In genomic region chr12:27965966-27966365, GRCh38 we compare ENCODE assay signal across 15 cellular contexts. TPM values are rescaled to one million over a fixed set of nuclear protein-coding genes. Genes with fewer than 3 reads are reported as not detected.
A peak's percentile ranks its signal among the peaks of the same experiment; 100 is the strongest.
DNase-seq lines count a peak whose midpoint lies in the region; ATAC-seq, FAIRE-seq and TF ChIP-seq lines count a peak whose summit lies in the region.
"Had no signal": no experiment of that assay in that cellular context is flagged by ENCODE, and none has a peak within 500 bp of the region (broad histone marks: within the 10 kb centered on the region; RNA-seq: fewer than 3 reads in every experiment).

No MANE protein-coding gene starts in this region.

- H3K4me1 ChIP-seq in GM23248 (ENCODE audit: insufficient read depth) (peaks cover 41% of the 10 kb centered on the region), PC-3 (ENCODE audit: insufficient read depth, low read length) (peaks cover 53% of the 10 kb centered on the region), endothelial cell of umbilical vein (ENCODE audit: control insufficient read depth, extremely low read depth, insufficient read depth, low read length) (peaks cover 50% of the 10 kb centered on the region), testis (peaks cover 17% of the 10 kb centered on the region)

- no peaks in the 10 kb centered on the region for H3K9me2 ChIP-seq in GM23248 (ENCODE audit: insufficient read depth)
- no peaks in the 10 kb centered on the region for H3K9me2 ChIP-seq in PC-3 (replicated peaks; ENCODE audit: low read length)

- dilution Hi-C loops in endothelial cell of umbilical vein (cut with MboI; ENCODE audit: extremely low pct_ligation_motif_present, low sequenced_read_pairs) = no loop called here

- H3F3A ChIP-seq in GM23248 (ENCODE audit: insufficient read depth) = peaks cover 43% of the 10 kb centered on the region
- peaks cover 28% of the 10 kb centered on the region for H3F3A ChIP-seq in PC-3 (ENCODE audit: low read length, unreplicated experiment)

- DNase-seq in GM23248 (peak; percentile 83), PC-3 (peak; percentile 98), endothelial cell of umbilical vein (ENCODE audit: low read depth, low spot score) (peak; percentile 50), retinal pigment epithelial cell (ENCODE audit: low read depth) (peak; percentile 39), COR-L47 (lab: John Stamatoyannopoulos, UW) (no peak), testis (no peak), SHP77 (lab: John Stamatoyannopoulos, UW) (no peak)
- DNase-seq: activated CD4-positive, alpha-beta T cell treated with anti-CD3 and anti-CD28 coated beads for 1 hour; activated CD8-positive, alpha-beta memory T cell treated with anti-CD3 and anti-CD28 coated beads, Interleukin-2, amount 50 U/mL, for 48 hours; CD4-positive, alpha-beta memory T cell; left ventricle myocardium inferior; naive B cell; NCI-H1092; psoas muscle; T-helper 1 cell had no signal

- H3K36me3 ChIP-seq in GM23248 (ENCODE audit: low read depth) (0 out of 2 replicates have a peak, but pooled peaks cover 3% of the 10 kb centered on the region), PC-3 (ENCODE audit: low read depth, low read length) (peaks cover 51% of the 10 kb centered on the region), endothelial cell of umbilical vein (ENCODE audit: control insufficient read depth in 2 of 2, extremely low read depth in 1 of 2, insufficient read depth in 2 of 2, low read length in 2 of 2) (no peaks in the 10 kb centered on the region), testis (ENCODE audit: low read depth, missing control alignments) (no peaks in the 10 kb centered on the region)
- H3K36me3 ChIP-seq: left ventricle myocardium inferior had no signal

- H2AFZ ChIP-seq in GM23248 (no peak overlapping the region), PC-3 (ENCODE audit: low read length) (no peak overlapping the region), endothelial cell of umbilical vein (ENCODE audit: low read depth, low read length) (no peak overlapping the region)

- in situ Hi-C loops in GM23248 (cut with MboI) = no loop called here

- intact Hi-C loops in PC-3 (cut with micrococcal nuclease) = loop anchor here (2.0 to 10.0 kb wide), 4 partner anchors 226 to 793 kb away; partner anchors contain the start of gene CCDC91
- intact Hi-C loops in endothelial cell of umbilical vein (cut with micrococcal nuclease) = loop anchor here (2.0 to 5.0 kb wide), 4 partner anchors 123 to 806 kb away; partner anchors contain the start of gene CCDC91
- intact Hi-C loops in testis (cut with DNase I; ENCODE audit: low total_unique reads) = no loop called here

- H3K9ac ChIP-seq in GM23248 = peak overlapping the region; percentile 49
- H3K9ac ChIP-seq in PC-3 (ENCODE audit: low read length) = peak overlapping the region; percentile 85
- peak overlapping the region; percentile 34 for H3K9ac ChIP-seq in endothelial cell of umbilical vein (replicated peaks; ENCODE audit: extremely low read depth, insufficient read depth, low read length)

- FAIRE-seq in endothelial cell of umbilical vein (lab: Jason Lieb, UNC) = no peak

- POLR2A ChIA-PET in PC-3 (lab: Charles Lee; ENCODE audit: unreplicated experiment) = no interaction called here
- POLR2A ChIA-PET in endothelial cell of umbilical vein (lab: Charles Lee) = interaction anchor here (0.9 kb wide), 1 partner anchor 9 kb away, joined by 3 read pairs; no protein-coding TSS in a partner anchor

- no peaks in the 10 kb centered on the region; the same call in 1 of the 2 replicates for H4K20me1 ChIP-seq in GM23248 (ENCODE audit: insufficient read depth)
- peaks cover 25% of the 10 kb centered on the region for H4K20me1 ChIP-seq in PC-3 (ENCODE audit: low read length)
- H4K20me1 ChIP-seq in endothelial cell of umbilical vein (replicated peaks; ENCODE audit: control insufficient read depth, extremely low read depth, insufficient read depth, low read length) = no peaks in the 10 kb centered on the region

- TF ChIP-seq POLR2A in endothelial cell of umbilical vein (IDR thresholded peaks at IDR 0.05; ENCODE audit: low read depth, low read length) = no peak
- no peak for TF ChIP-seq POLR2A in testis (IDR thresholded peaks at IDR 0.05)

- CTCF ChIA-PET in PC-3 (lab: Charles Lee) (interaction anchor here (0.6 to 1.3 kb wide), 3 partner anchors 127 to 1058 kb away, joined by 3 read pairs; no protein-coding TSS in a partner anchor), endothelial cell of umbilical vein (lab: Charles Lee) (interaction anchor here (1.0 to 1.5 kb wide), 6 partner anchors 9 to 906 kb away, joined by 3 to 7 read pairs (median 4); no protein-coding TSS in a partner anchor)

- peak overlapping the region; percentile 81 for H3K27ac ChIP-seq in GM23248
- peak overlapping the region; percentile 76 for H3K27ac ChIP-seq in PC-3 (ENCODE audit: low read length)
- H3K27ac ChIP-seq in endothelial cell of umbilical vein (ENCODE audit: insufficient read depth, low read depth, low read length) = peak overlapping the region; percentile 79
- H3K27ac ChIP-seq in testis = no peak overlapping the region
- H3K27ac ChIP-seq: left ventricle myocardium inferior, psoas muscle had no signal

- WGBS in GM23248 (ENCODE audit: low coverage in 1 of 2, low lambda C conversion rate in 2 of 2, missing lambda C conversion rate in 2 of 2), 2 experiments = 34 to 41% methylated on average over 2 of the region's 2 CpGs
- 89 to 94% methylated on average over 2 of the region's 2 CpGs for WGBS in testis, 2 donors

- H3K4me3 ChIP-seq in GM23248 (no peak overlapping the region), PC-3 (ENCODE audit: low read length) (peak overlapping the region; percentile 68), endothelial cell of umbilical vein (replicated peaks in 1 of 3; ENCODE audit: insufficient read depth in 1 of 3, low read depth in 1 of 3, low read length in 3 of 3) (no peak overlapping the region), retinal pigment epithelial cell (ENCODE audit: low read length) (no peak overlapping the region), testis (no peak overlapping the region)
- H3K4me3 ChIP-seq: left ventricle myocardium inferior, psoas muscle had no signal

- H3K9me1 ChIP-seq in endothelial cell of umbilical vein (replicated peaks; ENCODE audit: control insufficient read depth, extremely low read depth, insufficient read depth, low read length) = no peaks in the 10 kb centered on the region

- H3K79me2 ChIP-seq in GM23248 (ENCODE audit: insufficient read depth) (0 out of 2 replicates have a peak, but pooled peaks cover 12% of the 10 kb centered on the region), PC-3 (ENCODE audit: low read length) (peaks cover 77% of the 10 kb centered on the region), endothelial cell of umbilical vein (ENCODE audit: control insufficient read depth, insufficient read depth, low read length) (no peaks in the 10 kb centered on the region)

- no TSS peak for BruUV-seq in PC-3 (replicated peaks; lab: Mats Ljungman, UMichigan)
- no TSS peak for BruUV-seq in endothelial cell of umbilical vein (replicated peaks; lab: Mats Ljungman, UMichigan)

- H3K27me3 ChIP-seq in GM23248 (replicated peaks; ENCODE audit: insufficient read depth) (no peaks in the 10 kb centered on the region), PC-3 (ENCODE audit: low read length) (no peaks in the 10 kb centered on the region), endothelial cell of umbilical vein (ENCODE audit: control insufficient read depth in 2 of 2, insufficient read depth in 2 of 2, low read length in 2 of 2) (no peaks in the 10 kb centered on the region), testis (no peaks in the 10 kb centered on the region)

- H3K4me2 ChIP-seq in GM23248 (ENCODE audit: unreplicated experiment) (peak overlapping the region; percentile 75), PC-3 (ENCODE audit: low read length) (peak overlapping the region; percentile 82), endothelial cell of umbilical vein (ENCODE audit: insufficient read depth, low read length) (peak overlapping the region; percentile 26)

- TF ChIP-seq CTCF in PC-3 (conservative IDR thresholded peaks at IDR 0.05; ENCODE audit: low read depth, low read length) (no peak), endothelial cell of umbilical vein (IDR thresholded peaks at IDR 0.05; ENCODE audit: extremely low read depth in 1 of 2, insufficient read depth in 1 of 2, low read depth in 1 of 2, low read length in 2 of 2) (no peak), retinal pigment epithelial cell (conservative IDR thresholded peaks at IDR 0.05; ENCODE audit: low read depth, low read length) (no peak), testis (IDR thresholded peaks at IDR 0.05) (no peak)

- no peaks in the 10 kb centered on the region for H3K9me3 ChIP-seq in GM23248 (ENCODE audit: low read depth)
- H3K9me3 ChIP-seq in PC-3 (ENCODE audit: low read length) = no peaks in the 10 kb centered on the region
- no peaks in the 10 kb centered on the region for H3K9me3 ChIP-seq in endothelial cell of umbilical vein (replicated peaks; ENCODE audit: control insufficient read depth, insufficient read depth, low read length)
- H3K9me3 ChIP-seq in testis = no peaks in the 10 kb centered on the region
- H3K9me3 ChIP-seq: left ventricle myocardium inferior, psoas muscle had no signal

- ATAC-seq in PC-3 = no peak
- ATAC-seq: psoas muscle had no signal

TF ChIP-seq in endothelial cell of umbilical vein, 7 proteins besides CTCF, POLR2A, EP300 and RAD21:
- TF ChIP-seq GATA2 (IDR thresholded peaks at IDR 0.05; ENCODE audit: insufficient read depth, insufficient read length, low read depth, low read length) (no peak), FOS (IDR thresholded peaks at IDR 0.05; ENCODE audit: borderline replicate concordance, insufficient read depth, low read length) (peak; percentile 65)

RNA-seq across cellular contexts. Expression of gene PTHLH, which starts 6.6 kb away (rescaled TPM):
- 0.51 and 6.4 TPM in 2 replicates for total RNA-seq in GM23248 (2014; rRNA removed; shearing (Covaris generic))
- polyA plus RNA-seq in GM23248 (2016; fragmentation: Nextera tagmentation; extraction: Ambion mirVana) (4.2 and 4.7 TPM in 2 replicates), endothelial cell of umbilical vein (0.65 and 0.99 TPM in 2 replicates), testis (ENCODE audit: insufficient read depth, low read depth, low replicate concordance) (2.5 TPM)
- total RNA-seq in PC-3 (2014; rRNA removed) (383 and 414 TPM in 2 replicates), endothelial cell of umbilical vein (0.60 and 1.1 TPM in 2 replicates), testis (under 1 TPM; 0.47 to 0.50 TPM)
- polyA plus RNA-seq in endothelial cell of umbilical vein (2011; cell fraction: cytosol; rRNA removed) = 1.1 and 1.8 TPM in 2 replicates
- polyA plus RNA-seq in endothelial cell of umbilical vein (2011; cell fraction: nucleus; rRNA removed) = 1.1 and 1.3 TPM in 2 replicates
- polyA plus RNA-seq in endothelial cell of umbilical vein (2012) = 0.76 and 4.1 TPM in 2 replicates
- polyA minus RNA-seq in endothelial cell of umbilical vein = 0.08 and 0.53 TPM in 2 replicates
- not detected for polyA minus RNA-seq in endothelial cell of umbilical vein (2011; cell fraction: cytosol; rRNA and poly(A)+ RNA removed)
- 2.3 and 2.6 TPM in 2 replicates for polyA minus RNA-seq in endothelial cell of umbilical vein (2011; cell fraction: nucleus; rRNA and poly(A)+ RNA removed)
- total RNA-seq: CD4-positive, alpha-beta memory T cell had no signal
- polyA plus RNA-seq: CD4-positive, alpha-beta memory T cell had no signal

Comparison
In these comparisons a context has a peak if more than half of its experiments do, and no peak if none do; other contexts are left out.
1. DNase-seq: peak in GM23248 (single experiment), PC-3 (single experiment), endothelial cell of umbilical vein (single experiment) and retinal pigment epithelial cell (single experiment); none in COR-L47 (single experiment), testis (single experiment) and SHP77 (0 of 2).
2. H3K27ac ChIP-seq: peak in GM23248 (single experiment), PC-3 (single experiment) and endothelial cell of umbilical vein (single experiment); none in testis (0 of 2).
3. H3K4me2 ChIP-seq: peak in every context shown above with its lines; median percentile 82 in PC-3; 75 in GM23248; 26 in endothelial cell of umbilical vein.
4. H3K9ac ChIP-seq: peak in every context shown above with its lines; median percentile 85 in PC-3; 49 in GM23248; 34 in endothelial cell of umbilical vein.
5. RNA of gene PTHLH, which starts 6.6 kb away (total RNA-seq): 383 to 414 TPM in PC-3; 0.51 to 6.4 TPM in GM23248, 0.60 to 1.1 TPM in endothelial cell of umbilical vein and 0.47 to 0.50 TPM in testis; every median in the first group is over 10 times any median in the second.